ENCODE assay signal across 8 cellular contexts in genomic region chr14:74712499-74713394, GRCh38. TPM values are rescaled to one million over a fixed set of nuclear protein-coding genes. Genes with fewer than 3 reads are reported as not detected.
DNase-seq lines count a peak whose midpoint lies in the region; ATAC-seq, FAIRE-seq and TF ChIP-seq lines count a peak whose summit lies in the region.

TSS of gene AREL1 (minus strand) at chr14:74713080. CDS start at chr14:74685615, 27,465 bp downstream.
TSS of gene FCF1 (plus strand) at chr14:74713144. CDS start at chr14:74713198, 54 bp downstream.

- TF ChIP-seq RAD21 in SK-N-SH (IDR thresholded peaks at IDR 0.05; ENCODE audit: low read length), result no peak; the same call in 1 of the 2 replicates
- no peak for TF ChIP-seq RAD21 in K562 (CRISPR knock-in tag; conservative IDR thresholded peaks at IDR 0.05 in 1 of 2, IDR thresholded peaks at IDR 0.05 in 1 of 2)

- POLR2A ChIA-PET in SK-N-SH (lab: Yijun Ruan, JAX) (no interaction called here), K562 (lab: Yijun Ruan, JAX) (no interaction called here)

- peak; percentile 99 for FAIRE-seq in K562 (lab: Jason Lieb, UNC)
- no peak for FAIRE-seq in small intestine (lab: Jason Lieb, UNC)

- no peak for ATAC-seq in GM18505 (IDR thresholded peaks at IDR 0.05; ENCODE audit: unreplicated experiment)
- peak; percentile 91 for ATAC-seq in HG02943 (IDR thresholded peaks at IDR 0.05; ENCODE audit: low read depth, unreplicated experiment)
- ATAC-seq in K562, result peak; percentile 94

- H3K9me2 ChIP-seq in SK-N-SH, result no peaks in the 10 kb centered on the region

- peaks cover 16% of the 10 kb centered on the region for H3F3A ChIP-seq in SK-N-SH (replicated peaks; ENCODE audit: insufficient read depth)

- peak; percentile 86 for TF ChIP-seq POLR2A in GM18505 (IDR thresholded peaks at IDR 0.05; ENCODE audit: borderline replicate concordance, extremely low read depth, insufficient read depth, insufficient read length)
- peak; percentile 82 for TF ChIP-seq POLR2A in K562 (conservative IDR thresholded peaks at IDR 0.05)

- no peaks in the 10 kb centered on the region for H3K9me3 ChIP-seq in SK-N-SH
- H3K9me3 ChIP-seq in K562 (replicated peaks; ENCODE audit: control insufficient read depth, insufficient read depth, low read depth, low read length), result no peaks in the 10 kb centered on the region
- no peaks in the 10 kb centered on the region for H3K9me3 ChIP-seq in iPS-18a (ENCODE audit: control insufficient read depth, low read depth, low read length)
- no peaks in the 10 kb centered on the region for H3K9me3 ChIP-seq in small intestine (ENCODE audit: control insufficient read depth, low read depth)

- H3K4me3 ChIP-seq in SK-N-SH (ENCODE audit: low read depth in 2 of 2, low read length in 1 of 2) (peak within 1 kb of the TSS; percentile 85 to 89), K562 (peak within 1 kb of the TSS; percentile 57), iPS-18a (ENCODE audit: low read length) (peak within 1 kb of the TSS; percentile 89), small intestine (ENCODE audit: low read depth in 1 of 2, low read length in 2 of 2) (peak within 1 kb of the TSS; percentile 79 to 84)

- intact Hi-C loops in K562 (cut with micrococcal nuclease), result loop anchor here (5.0 kb wide), 1 partner anchor 50 kb away; the partner anchor contains the start of gene YLPM1

- WGBS in SK-N-SH (ENCODE audit: low lambda C conversion rate), result 1% methylated on average over 31 of the region's 31 CpGs
- WGBS in K562 (ENCODE audit: insufficient coverage, low coverage, missing lambda C conversion rate), result 0% methylated on average over 24 of the region's 31 CpGs
- WGBS in small intestine, 3 donors, result 0% methylated on average over 31 of the region's 31 CpGs

- TF ChIP-seq EP300 in SK-N-SH (IDR thresholded peaks at IDR 0.05; ENCODE audit: borderline replicate concordance in 1 of 2, low read depth in 1 of 2, low read length in 1 of 2) (no peak), K562 (IDR thresholded peaks at IDR 0.05; ENCODE audit: low read length) (0 out of 2 replicates have a peak, but pooled peaks have one; percentile 39)

- TSS peak; percentile 71 for BruUV-seq in K562 (replicated peaks; lab: Mats Ljungman, UMichigan)

- in situ Hi-C loops in K562 (cut with MboI), result loop anchor here (10.0 kb wide), 1 partner anchor 1188 kb away; no protein-coding TSS in a partner anchor

- H3K36me3 ChIP-seq in SK-N-SH (replicated peaks in 1 of 2; ENCODE audit: control insufficient read depth in 1 of 2, insufficient read depth in 2 of 2, low read length in 1 of 2), result peaks cover 29 to 33% of the 10 kb centered on the region in 2 experiments
- H3K36me3 ChIP-seq in K562 (ENCODE audit: control insufficient read depth, insufficient read depth, low read length), result peaks cover 29% of the 10 kb centered on the region; the same call in 2 of the 3 replicates
- H3K36me3 ChIP-seq in iPS-18a (ENCODE audit: control insufficient read depth, low read depth, low read length), result peaks cover 24% of the 10 kb centered on the region
- H3K36me3 ChIP-seq in small intestine (ENCODE audit: control insufficient read depth in 2 of 2, insufficient read depth in 2 of 2, low read length in 2 of 2), result peaks cover 1 to 2% of the 10 kb centered on the region in 2 donors

- H3K79me2 ChIP-seq in SK-N-SH (ENCODE audit: insufficient read depth), result peaks cover 79% of the 10 kb centered on the region
- H3K79me2 ChIP-seq in K562 (ENCODE audit: control insufficient read depth, insufficient read depth, low read length), result peaks cover 66% of the 10 kb centered on the region

- H3K4me1 ChIP-seq in SK-N-SH (ENCODE audit: control insufficient read depth in 1 of 2, insufficient read depth in 2 of 2, low read depth in 1 of 2, low read length in 1 of 2) (peaks cover 6 to 14% of the 10 kb centered on the region in 2 experiments; a peak in 3 of 4 replicates), K562 (replicated peaks in 1 of 2; ENCODE audit: control insufficient read depth in 2 of 2, insufficient read depth in 2 of 2, low read length in 2 of 2) (peaks cover 0 to 8% of the 10 kb centered on the region in 2 experiments; a peak in 2 of 5 replicates), iPS-18a (ENCODE audit: control insufficient read depth, low read depth, low read length) (peaks cover 4% of the 10 kb centered on the region), small intestine (ENCODE audit: control insufficient read depth in 2 of 2, insufficient read depth in 1 of 2, low read depth in 1 of 2, low read length in 1 of 2) (no peaks in the 10 kb centered on the region)

- H3K27ac ChIP-seq in SK-N-SH (ENCODE audit: low read depth in 2 of 2, low read length in 1 of 2) (peak within 1 kb of the TSS; percentile 58 to 63; a peak in 3 of 4 replicates), K562 (ENCODE audit: extremely low read depth, low read depth, low read length) (peak within 1 kb of the TSS; percentile 82), iPS-18a (ENCODE audit: low read length) (no peak within 1 kb of the TSS), small intestine (ENCODE audit: low read depth in 1 of 2, low read length in 1 of 2) (peak within 1 kb of the TSS; percentile 87)

- peak within 1 kb of the TSS; percentile 80 for H2AFZ ChIP-seq in SK-N-SH (ENCODE audit: low read depth)
- peak within 1 kb of the TSS; percentile 88 for H2AFZ ChIP-seq in K562 (ENCODE audit: low read depth, low read length)

- H3K4me2 ChIP-seq in SK-N-SH (peak within 1 kb of the TSS; percentile 67), K562 (ENCODE audit: insufficient read depth, low read length) (peak within 1 kb of the TSS; percentile 98)

- H3K9ac ChIP-seq in SK-N-SH (peak within 1 kb of the TSS; percentile 77), K562 (ENCODE audit: insufficient read depth in 1 of 2, low read depth in 2 of 2, low read length in 2 of 2) (peak within 1 kb of the TSS; percentile 81 to 96), iPS-18a (ENCODE audit: low read length) (peak within 1 kb of the TSS; percentile 76)

- TF ChIP-seq CTCF in SK-N-SH (IDR thresholded peaks at IDR 0.05) (no peak), K562 (IDR thresholded peaks at IDR 0.05 in 2 of 3, conservative IDR thresholded peaks at IDR 0.05 in 1 of 3; ENCODE audit: insufficient read depth in 2 of 3, low read depth in 1 of 3, low read length in 3 of 3) (no peak)

- no peaks in the 10 kb centered on the region for H3K27me3 ChIP-seq in SK-N-SH (ENCODE audit: insufficient read depth)
- H3K27me3 ChIP-seq in K562 (ENCODE audit: control insufficient read depth in 2 of 2, insufficient read depth in 2 of 2, low read length in 2 of 2), result no peaks in the 10 kb centered on the region
- no peaks in the 10 kb centered on the region for H3K27me3 ChIP-seq in iPS-18a (ENCODE audit: control insufficient read depth, insufficient read depth, low read length)
- H3K27me3 ChIP-seq in small intestine (ENCODE audit: control insufficient read depth in 2 of 2, insufficient read depth in 2 of 2, low read length in 2 of 2), result no peaks in the 10 kb centered on the region

- CTCF ChIA-PET in SK-N-SH (lab: Yijun Ruan, JAX) (interaction anchor here (0.7 kb wide), 1 partner anchor 92 kb away, joined by 3 read pairs; no protein-coding TSS in a partner anchor), K562 (lab: Yijun Ruan, JAX; ENCODE audit: low intra/inter-chr PET ratio) (interaction anchor here (0.7 kb wide), 1 partner anchor 91 kb away, joined by 3 read pairs; no protein-coding TSS in a partner anchor)

- H4K20me1 ChIP-seq in SK-N-SH (ENCODE audit: insufficient read depth) (peaks cover 14% of the 10 kb centered on the region; the same call in 1 of the 2 replicates), K562 (replicated peaks; ENCODE audit: control insufficient read depth, insufficient read depth, low read length) (no peaks in the 10 kb centered on the region)

- no peaks in the 10 kb centered on the region for H3K9me1 ChIP-seq in K562 (ENCODE audit: control insufficient read depth, insufficient read depth, low read length)

- DNase-seq in SK-N-SH, result peak; percentile 90
- peak; percentile 79 to 91 (median 84) for DNase-seq in K562 (ENCODE audit: extremely low read depth in 1 of 4, low spot score in 3 of 4)
- DNase-seq in small intestine, result peak; percentile 92
- no peak for DNase-seq in NCI-H526 (lab: John Stamatoyannopoulos, UW)
- no peak for DNase-seq in C1 segment of cervical spinal cord (lab: John Stamatoyannopoulos, UW)

RNA-seq across cellular contexts. Expression of gene AREL1, which starts in this region (rescaled TPM):
- polyA plus RNA-seq in SK-N-SH (2012; rRNA removed) (35.1 and 50.8 TPM in 2 replicates), K562 (2011; rRNA removed) (24.0 and 25.7 TPM in 2 replicates), K562 (2014; fragmentation: Illumina TruSeq; extraction: Trizol) (17.5 and 21.4 TPM in 2 replicates), K562 (2014; fragmentation: Nextera tagmentation; extraction: Ambion mirVana) (1 to 10 TPM; 6.0 to 7.6 TPM), K562 (2014; rRNA removed) (13.1 and 16.5 TPM in 2 replicates), small intestine (10 to 100 TPM in 2 of 3 donors, 1 to 10 TPM in 1; 8.4 to 16.7 (median 16.1) TPM)
- polyA plus RNA-seq in SK-N-SH (2012; cell fraction: cytosol; rRNA removed), result 27.0 and 33.1 TPM in 2 replicates
- polyA plus RNA-seq in SK-N-SH (2012; cell fraction: nucleus; rRNA removed), result 62.9 and 79.3 TPM in 2 replicates
- total RNA-seq in K562 (2011; cell fraction: chromatin; rRNA removed; ENCODE audit: low replicate concordance), result 77.5 and 98.7 TPM in 2 replicates
- total RNA-seq in K562 (2011; cell fraction: nucleolus; rRNA removed), result 64.5 and 65.9 TPM in 2 replicates
- total RNA-seq in K562 (2011; cell fraction: nucleoplasm; rRNA removed), result 61.2 and 62.1 TPM in 2 replicates
- total RNA-seq in K562 (2014; rRNA removed) (12.6 and 17.8 TPM in 2 replicates), K562 (2014; rRNA removed; fragmentation: Illumina TruSeq; extraction: Trizol) (16.3 and 16.6 TPM in 2 replicates), K562 (2015; rRNA removed; fragmentation: Illumina TruSeq; extraction: Trizol) (16.7 and 17.5 TPM in 2 replicates), K562 (2021) (24.3 and 24.8 TPM in 2 replicates)
- 45.7 and 48.9 TPM in 2 replicates for polyA plus RNA-seq in K562 (2011; cell fraction: cytosol; rRNA removed)
- 91.0 and 95.3 TPM in 2 replicates for polyA plus RNA-seq in K562 (2011; cell fraction: nucleus; rRNA removed)
- 10.5 and 13.1 TPM in 2 replicates for polyA plus RNA-seq in K562 (2012)
- polyA minus RNA-seq in K562 (2011; rRNA and poly(A)+ RNA removed), result 44.6 and 58.7 TPM in 2 replicates
- polyA minus RNA-seq in K562 (2011; cell fraction: cytosol; rRNA and poly(A)+ RNA removed), result 20.4 and 28.2 TPM in 2 replicates
- polyA minus RNA-seq in K562 (2011; cell fraction: nucleus; rRNA and poly(A)+ RNA removed), result 33.8 and 49.7 TPM in 2 replicates

RNA-seq across cellular contexts. Expression of gene FCF1, which starts in this region (rescaled TPM):
- polyA plus RNA-seq in SK-N-SH (2012; rRNA removed) (42.6 and 56.7 TPM in 2 replicates), K562 (2011; rRNA removed) (55.6 and 75.1 TPM in 2 replicates), K562 (2014; fragmentation: Illumina TruSeq; extraction: Trizol) (91.9 and 98.3 TPM in 2 replicates), K562 (2014; fragmentation: Nextera tagmentation; extraction: Ambion mirVana) (10 to 100 TPM in 1 of 2 experiments, 1 to 10 TPM in 1; 6.8 to 18.6 TPM), K562 (2014; rRNA removed) (38.3 and 40.9 TPM in 2 replicates), small intestine (10 to 100 TPM; 11.9 to 34.9 (median 12.7) TPM)
- polyA plus RNA-seq in SK-N-SH (2012; cell fraction: cytosol; rRNA removed), result 65.7 and 79.5 TPM in 2 replicates
- 20.8 and 36.2 TPM in 2 replicates for polyA plus RNA-seq in SK-N-SH (2012; cell fraction: nucleus; rRNA removed)
- 10.5 and 29.2 TPM in 2 replicates for total RNA-seq in K562 (2011; cell fraction: chromatin; rRNA removed; ENCODE audit: low replicate concordance)
- total RNA-seq in K562 (2011; cell fraction: nucleolus; rRNA removed), result 5.3 and 7.0 TPM in 2 replicates
- 11.1 and 12.1 TPM in 2 replicates for total RNA-seq in K562 (2011; cell fraction: nucleoplasm; rRNA removed)
- total RNA-seq in K562 (2014; rRNA removed) (23.4 and 25.0 TPM in 2 replicates), K562 (2014; rRNA removed; fragmentation: Illumina TruSeq; extraction: Trizol) (53.7 and 67.3 TPM in 2 replicates), K562 (2015; rRNA removed; fragmentation: Illumina TruSeq; extraction: Trizol) (40.0 and 40.4 TPM in 2 replicates), K562 (2021) (43.3 and 46.1 TPM in 2 replicates)
- 17.6 and 40.1 TPM in 2 replicates for polyA plus RNA-seq in K562 (2011; cell fraction: cytosol; rRNA removed)
- 8.5 and 14.9 TPM in 2 replicates for polyA plus RNA-seq in K562 (2011; cell fraction: nucleus; rRNA removed)
- polyA plus RNA-seq in K562 (2012), result 36.6 and 43.6 TPM in 2 replicates
- 123 and 136 TPM in 2 replicates for polyA minus RNA-seq in K562 (2011; rRNA and poly(A)+ RNA removed)
- polyA minus RNA-seq in K562 (2011; cell fraction: cytosol; rRNA and poly(A)+ RNA removed), result 17.6 and 31.4 TPM in 2 replicates
- 6.5 and 11.8 TPM in 2 replicates for polyA minus RNA-seq in K562 (2011; cell fraction: nucleus; rRNA and poly(A)+ RNA removed)

Comparison
In these comparisons a context has a peak if more than half of its experiments do, and no peak if none do; other contexts are left out.
1. DNase-seq: peak in SK-N-SH (single experiment), K562 (4 of 4) and small intestine (single experiment); none in NCI-H526 (0 of 2) and C1 segment of cervical spinal cord (0 of 14).
2. Peak in every context shown above with its lines, with median percentiles within 50 percentile points of each other: H3K4me3 ChIP-seq and H3K9ac ChIP-seq.